In the genomic region with DNA sequence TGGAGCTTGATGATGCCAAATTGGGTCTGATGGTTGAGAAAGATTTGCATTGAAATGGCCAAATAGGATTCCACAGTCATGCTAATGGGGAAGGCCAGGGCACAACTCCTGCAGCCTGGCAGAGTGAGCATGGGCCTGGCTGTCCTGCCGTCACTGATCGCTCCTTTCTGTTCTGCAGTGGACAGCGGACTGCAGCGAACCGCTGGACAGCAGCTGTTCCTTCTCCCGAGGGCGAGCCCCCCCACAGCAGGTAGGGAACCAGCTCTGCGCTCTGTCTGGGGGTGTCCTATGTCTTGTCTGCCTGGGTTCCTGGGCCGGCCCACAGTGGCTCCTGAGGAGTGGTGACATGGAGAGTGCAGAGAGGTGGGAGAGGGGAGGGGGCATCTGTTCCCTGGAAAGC, we compare ENCODE assay signal across 24 cellular contexts.
"Had no signal": no experiment of that assay in that cellular context is flagged by ENCODE, and none has a peak within 500 bp of the region (broad histone marks: within the 10 kb centered on the region; RNA-seq: fewer than 3 reads in every experiment).

No MANE protein-coding gene starts in this region.

- H3K9me3 Mint-ChIP-seq: endodermal cell; neural crest cell; stimulated activated effector memory CD8-positive, alpha-beta T cell treated with anti-CD3 and anti-CD28 coated beads, Interleukin-12 subunit alpha, Interleukin-12 subunit beta, amount 100 ng/mL, for 72 hours had no signal

- H3K27me3 ChIP-seq: colonic mucosa, heart right ventricle, left lung, pancreas, tibial artery, upper lobe of left lung, vagina had no signal

- H3K4me1 Mint-ChIP-seq: endodermal cell; naive thymus-derived CD4-positive, alpha-beta T cell; stimulated activated effector memory CD8-positive, alpha-beta T cell treated with anti-CD3 and anti-CD28 coated beads, Interleukin-12 subunit alpha, Interleukin-12 subunit beta, amount 100 ng/mL, for 72 hours had no signal

- DNase-seq: colonic mucosa; effector CD4-positive, alpha-beta T cell; endodermal cell; erythroblast; heart right ventricle; hypothalamus; islet precursor cell; left lung; mesendoderm; naive thymus-derived CD4-positive, alpha-beta T cell; nucleus accumbens; pancreas; small intestine; stimulated activated CD4-positive, alpha-beta T cell treated with anti-CD3 and anti-CD28 coated beads, Interleukin-12 subunit alpha, Interleukin-12 subunit beta, amount 100 ng/mL, for 4 hours; stimulated activated CD4-positive, alpha-beta T cell treated with anti-CD3 and anti-CD28 coated beads, Interleukin-2, amount 100 ng/mL, for 48 hours; stimulated activated CD8-positive, alpha-beta memory T cell treated with anti-CD3 and anti-CD28 coated beads, Interleukin-4, amount 100 ng/mL, for 48 hours; stimulated activated naive CD8-positive, alpha-beta T cell treated with anti-CD3 and anti-CD28 coated beads, Interleukin-15, Interleukin-2, amounts not matched to agents 100 U/mL and 50 U/mL, for 24 hours had no signal

- H3K4me1 ChIP-seq: colonic mucosa, left lung, pancreas, upper lobe of left lung, vagina had no signal

- H3K4me3 Mint-ChIP-seq: endodermal cell; naive thymus-derived CD4-positive, alpha-beta T cell; neural crest cell; stimulated activated effector memory CD8-positive, alpha-beta T cell treated with anti-CD3 and anti-CD28 coated beads, Interleukin-12 subunit alpha, Interleukin-12 subunit beta, amount 100 ng/mL, for 72 hours had no signal

- H3K36me3 ChIP-seq: colonic mucosa, pancreas, vagina had no signal

- H3K27ac ChIP-seq: colonic mucosa, heart right ventricle, left lung, pancreas, tibial artery, upper lobe of left lung, vagina had no signal

- H3K9me3 ChIP-seq: colonic mucosa, heart right ventricle, left lung, pancreas, tibial artery, upper lobe of left lung, vagina had no signal

- ATAC-seq: heart right ventricle; left lung; naive thymus-derived CD4-positive, alpha-beta T cell; pancreas; stimulated activated effector memory CD8-positive, alpha-beta T cell treated with anti-CD3 and anti-CD28 coated beads, Interleukin-12 subunit alpha, Interleukin-12 subunit beta, amount 100 ng/mL, for 72 hours; stimulated activated naive CD8-positive, alpha-beta T cell treated with anti-CD3 and anti-CD28 coated beads, Interleukin-15, Interleukin-2, amounts not matched to agents 100 U/mL and 50 U/mL, for 24 hours had no signal

- H3K27ac Mint-ChIP-seq: endodermal cell; naive thymus-derived CD4-positive, alpha-beta T cell; progenitor cell of endocrine pancreas; stimulated activated effector memory CD8-positive, alpha-beta T cell treated with anti-CD3 and anti-CD28 coated beads, Interleukin-12 subunit alpha, Interleukin-12 subunit beta, amount 100 ng/mL, for 72 hours had no signal

- H3K4me3 ChIP-seq: colonic mucosa, heart right ventricle, left lung, lung, pancreas, tibial artery, upper lobe of left lung, vagina had no signal

- H3K27me3 Mint-ChIP-seq: progenitor cell of endocrine pancreas had no signal

- H3K36me3 Mint-ChIP-seq: naive thymus-derived CD4-positive, alpha-beta T cell; stimulated activated effector memory CD8-positive, alpha-beta T cell treated with anti-CD3 and anti-CD28 coated beads, Interleukin-12 subunit alpha, Interleukin-12 subunit beta, amount 100 ng/mL, for 72 hours had no signal
